ENCODE assay signal across 7 cellular contexts in the genomic region with DNA sequence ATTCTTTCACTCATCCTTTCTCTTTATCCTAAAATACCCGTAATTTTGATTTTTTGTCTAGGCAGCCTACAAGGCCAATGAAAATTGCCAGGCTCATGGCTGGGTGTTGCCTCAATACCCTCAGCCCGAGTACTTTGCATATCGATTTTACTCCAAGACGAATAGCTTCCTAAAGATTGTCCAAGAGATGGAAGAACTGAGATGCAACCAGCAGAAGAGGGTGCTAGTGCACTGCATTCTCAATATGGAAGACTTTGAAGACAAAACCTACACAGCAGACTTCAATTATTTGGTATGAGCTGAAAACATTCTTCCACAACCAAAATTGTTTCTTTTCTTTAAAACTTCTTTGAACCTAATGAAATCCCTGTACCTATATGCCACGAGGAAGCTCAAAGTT.
A peak's percentile ranks its signal among the peaks of the same experiment; 100 is the strongest.
DNase-seq lines count a peak whose midpoint lies in the region; ATAC-seq, FAIRE-seq and TF ChIP-seq lines count a peak whose summit lies in the region.
"Not testable (repeated sequence)": the region's sequence is repeated elsewhere in the genome, so short reads cannot be mapped to it uniquely, and the experiment has no call there.

No MANE protein-coding gene starts in this region.

- H3K4me3 Mint-ChIP-seq in neural crest cell, result not testable (repeated sequence)

- BruUV-seq in OCI-LY7 (replicated peaks; lab: Mats Ljungman, UMichigan), result not testable (repeated sequence)

- not testable (repeated sequence) for TF ChIP-seq POLR2A in H54 (IDR thresholded peaks at IDR 0.05; ENCODE audit: low read depth, low read length)

- H3K4me1 ChIP-seq in DND-41 (ENCODE audit: insufficient read depth, low read length), result not testable (repeated sequence)
- H3K4me1 ChIP-seq in OCI-LY7 (ENCODE audit: insufficient read depth, low read length, poor library complexity, severe bottlenecking), result peaks cover 40% of the 10 kb centered on the region

- ATAC-seq in DND-41 (ENCODE audit: insufficient read depth, low read depth), result peak; percentile 52; the same call in 1 of the 3 replicates

- H3K9me3 Mint-ChIP-seq in neural crest cell, result not testable (repeated sequence)

- not testable (repeated sequence) for H3K27ac Mint-ChIP-seq in neural crest cell (ENCODE audit: unreplicated experiment)

- CTCF ChIA-PET in OCI-LY7 (lab: Charles Lee; ENCODE audit: unreplicated experiment), result not testable (repeated sequence)

- H3K9ac ChIP-seq in DND-41 (ENCODE audit: low read depth, low read length), result not testable (repeated sequence)

- POLR2A ChIA-PET in OCI-LY7 (lab: Charles Lee), result not testable (repeated sequence)

- not testable (repeated sequence) for H4K20me1 ChIP-seq in DND-41 (ENCODE audit: insufficient read depth, low read length); OCI-LY7 (ENCODE audit: insufficient read depth, low read length)

- DNase-seq in DND-41; H54 (ENCODE audit: insufficient read length, low spot score); OCI-LY7 (ENCODE audit: low spot score); fibroblast of villous mesenchyme (ENCODE audit: low read depth); neural crest cell (ENCODE audit: low read depth, low spot score); urothelium cell line (ENCODE audit: low spot score): not testable (repeated sequence)

- H3K4me2 ChIP-seq in DND-41 (ENCODE audit: insufficient read depth, low read length); OCI-LY7 (ENCODE audit: low read length): not testable (repeated sequence)

- H3K79me2 ChIP-seq in DND-41 (ENCODE audit: insufficient read depth, low read length); OCI-LY7 (ENCODE audit: insufficient read depth, low read depth, low read length): not testable (repeated sequence)

- not testable (repeated sequence) for H3K27me3 Mint-ChIP-seq in neural crest cell (ENCODE audit: low read depth)

- H3K4me1 Mint-ChIP-seq in neural crest cell, result not testable (repeated sequence)

- H3K27ac ChIP-seq in DND-41 (ENCODE audit: low read length); OCI-LY7 (ENCODE audit: low read depth, low read length, poor library complexity, severe bottlenecking): not testable (repeated sequence)

- H3K9me2 ChIP-seq in OCI-LY7 (ENCODE audit: insufficient read depth, low read length), result not testable (repeated sequence)

- H3K9me3 ChIP-seq in DND-41 (ENCODE audit: insufficient read depth, low read length, severe bottlenecking); OCI-LY7 (ENCODE audit: low read length): not testable (repeated sequence)

- TF ChIP-seq CTCF in DND-41 (IDR thresholded peaks at IDR 0.05; ENCODE audit: borderline replicate concordance, extremely low read depth, low read length, poor library complexity, severe bottlenecking), result peak; percentile 30
- TF ChIP-seq CTCF in OCI-LY7 (conservative IDR thresholded peaks at IDR 0.05; ENCODE audit: low read length), result peak; percentile 36; the same call in 1 of the 2 replicates
- peak; percentile 5 for TF ChIP-seq CTCF in fibroblast of villous mesenchyme (IDR thresholded peaks at IDR 0.05; ENCODE audit: insufficient read depth, low read depth, low read length)
- TF ChIP-seq CTCF in neural crest cell (conservative IDR thresholded peaks at IDR 0.05), result peak; percentile 38

- intact Hi-C loops in OCI-LY7 (cut with micrococcal nuclease; ENCODE audit: unreplicated experiment), result not testable (repeated sequence)

- peak; percentile 85 for FAIRE-seq in H54 (lab: Jason Lieb, UNC)
- peak; percentile 61 for FAIRE-seq in TTC549 (lab: Jason Lieb, UNC)
- peak; percentile 94 for FAIRE-seq in urothelium cell line (lab: Jason Lieb, UNC)

- not testable (repeated sequence) for H3K36me3 Mint-ChIP-seq in neural crest cell (ENCODE audit: low read depth)

- not testable (repeated sequence) for H2AFZ ChIP-seq in DND-41 (ENCODE audit: low read depth, low read length); OCI-LY7 (ENCODE audit: low read length)

- H3K4me3 ChIP-seq in DND-41 (ENCODE audit: low read depth in 1 of 2, low read length in 2 of 2); OCI-LY7 (ENCODE audit: low read depth, low read length, poor library complexity, severe bottlenecking); fibroblast of villous mesenchyme (ENCODE audit: low read depth, low read length): not testable (repeated sequence)

- not testable (repeated sequence) for H3K36me3 ChIP-seq in DND-41 (ENCODE audit: insufficient read depth, low read length); OCI-LY7 (ENCODE audit: insufficient read depth, low read length)

- H3K27me3 ChIP-seq in DND-41 (ENCODE audit: insufficient read depth, low read length, poor library complexity), result not testable (repeated sequence)
